17 cellular contexts compared by ENCODE assay signal in genomic region chr12:69481133-69481532, GRCh38. TPM values are rescaled to one million over a fixed set of nuclear protein-coding genes. Genes with fewer than 3 reads are reported as not detected.
A peak's percentile ranks its signal among the peaks of the same experiment; 100 is the strongest.
DNase-seq lines count a peak whose midpoint lies in the region; ATAC-seq, FAIRE-seq and TF ChIP-seq lines count a peak whose summit lies in the region.
"Had no signal": no experiment of that assay in that cellular context is flagged by ENCODE, and none has a peak within 500 bp of the region (broad histone marks: within the 10 kb centered on the region; RNA-seq: fewer than 3 reads in every experiment).

No MANE protein-coding gene starts in this region.

- POLR2A ChIA-PET in T-cell (lab: Charles Lee): interaction anchor here (0.7 to 0.9 kb wide), 2 partner anchors 10 to 105 kb away, joined by 3 to 7 read pairs; no protein-coding TSS in a partner anchor

- H3K36me3 Mint-ChIP-seq in endodermal cell (ENCODE audit: low read depth) (peaks cover 9% of the 10 kb centered on the region), T-cell (peaks cover 9% of the 10 kb centered on the region)

- H3K27me3 ChIP-seq in endodermal cell (ENCODE audit: control insufficient read depth, insufficient read depth, low read length, poor library complexity, severe bottlenecking) (no peaks in the 10 kb centered on the region), liver (ENCODE audit: control insufficient read depth in 4 of 4, insufficient read depth in 4 of 4, low read length in 3 of 4) (no peaks in the 10 kb centered on the region), small intestine (ENCODE audit: control insufficient read depth in 2 of 2, insufficient read depth in 2 of 2, low read length in 2 of 2) (no peaks in the 10 kb centered on the region)
- H3K27me3 ChIP-seq: BE2C had no signal

- H3K9ac ChIP-seq in endodermal cell (ENCODE audit: extremely low read depth, low read length, poor library complexity, severe bottlenecking) (no peak overlapping the region), liver (ENCODE audit: low read depth in 1 of 2, low read length in 2 of 2) (no peak overlapping the region)
- H3K9ac ChIP-seq: GM23248 had no signal

- H3K4me3 ChIP-seq in endodermal cell (ENCODE audit: low read length): no peak overlapping the region
- H3K4me3 ChIP-seq in liver (ENCODE audit: low read depth in 1 of 3, low read length in 3 of 3): no peak overlapping the region
- H3K4me3 ChIP-seq in small intestine (ENCODE audit: low read depth in 1 of 2, low read length in 2 of 2): no peak overlapping the region
- H3K4me3 ChIP-seq: GM23248, HAP-1 had no signal

- DNase-seq in endodermal cell (no peak), small intestine (peak; percentile 67), T-helper 1 cell (no peak), T-cell (no peak)
- DNase-seq: ACHN; BE2C; C1 segment of cervical spinal cord; Caco-2; CD4-positive, CD25-positive, alpha-beta regulatory T cell; GM23248 had no signal

- CTCF ChIA-PET in T-cell (lab: Charles Lee): interaction anchor here in 1 of 2 donors (0.9 kb wide), 1 partner anchor 13 kb away, joined by 3 read pairs; no protein-coding TSS in a partner anchor

- no peak overlapping the region for H3K27ac ChIP-seq in endodermal cell (ENCODE audit: low read depth, low read length)
- no peak overlapping the region for H3K27ac ChIP-seq in liver (ENCODE audit: low read depth in 1 of 2, low read length in 2 of 2)
- H3K27ac ChIP-seq in small intestine (ENCODE audit: low read depth in 1 of 2, low read length in 1 of 2): no peak overlapping the region
- H3K27ac ChIP-seq: GM23248 had no signal

- H3K9me3 ChIP-seq in endodermal cell (ENCODE audit: control insufficient read depth, low read length) (peaks cover 14% of the 10 kb centered on the region), liver (ENCODE audit: control insufficient read depth in 4 of 4, low read length in 3 of 4) (no peaks in the 10 kb centered on the region), small intestine (ENCODE audit: control insufficient read depth, low read depth) (no peaks in the 10 kb centered on the region)
- H3K9me3 ChIP-seq: BE2C, Caco-2, HAP-1 had no signal

- TF ChIP-seq CTCF in endodermal cell (conservative IDR thresholded peaks at IDR 0.05) (no peak), liver (IDR thresholded peaks at IDR 0.05; ENCODE audit: low read depth, low read length, missing input control) (no peak)

- no peak for ATAC-seq in T-cell (replicated peaks in 1 of 4)
- no peak for ATAC-seq in HG02678 (IDR thresholded peaks at IDR 0.05; ENCODE audit: unreplicated experiment)

- peaks cover under 1% of the 10 kb centered on the region for H3K9me3 Mint-ChIP-seq in endodermal cell
- H3K9me3 Mint-ChIP-seq in T-cell: no peaks in the 10 kb centered on the region
- H3K9me3 Mint-ChIP-seq: IgD-negative memory B cell had no signal

- no peaks in the 10 kb centered on the region for H3K27me3 Mint-ChIP-seq in endodermal cell (ENCODE audit: insufficient read depth)
- no peaks in the 10 kb centered on the region for H3K27me3 Mint-ChIP-seq in T-cell
- H3K27me3 Mint-ChIP-seq: CD4-positive, CD25-positive, alpha-beta regulatory T cell; IgD-negative memory B cell had no signal

- TF ChIP-seq RAD21 in liver (IDR thresholded peaks at IDR 0.05): no peak

- H3K4me3 Mint-ChIP-seq in endodermal cell: no peak overlapping the region
- H3K4me3 Mint-ChIP-seq in T-cell: no peak overlapping the region
- H3K4me3 Mint-ChIP-seq: CD4-positive, CD25-positive, alpha-beta regulatory T cell had no signal

- H3K27ac Mint-ChIP-seq in endodermal cell (peak overlapping the region; percentile 8), T-cell (no peak overlapping the region)
- H3K27ac Mint-ChIP-seq: CD4-positive, CD25-positive, alpha-beta regulatory T cell; IgD-negative memory B cell had no signal

- H3K4me1 ChIP-seq in endodermal cell (ENCODE audit: control insufficient read depth, insufficient read depth, low read length) (no peaks in the 10 kb centered on the region), liver (ENCODE audit: control insufficient read depth in 4 of 4, insufficient read depth in 4 of 4, low read length in 3 of 4) (peaks cover 2 to 17% (median 10%) of the 10 kb centered on the region in 4 donors), small intestine (ENCODE audit: control insufficient read depth in 2 of 2, insufficient read depth in 1 of 2, low read depth in 1 of 2, low read length in 1 of 2) (peaks cover 3 to 5% of the 10 kb centered on the region in 2 donors)
- H3K4me1 ChIP-seq: HAP-1 had no signal

- H3K36me3 ChIP-seq in endodermal cell (ENCODE audit: control insufficient read depth, insufficient read depth, low read length) (peaks cover 31% of the 10 kb centered on the region), liver (ENCODE audit: control insufficient read depth in 4 of 4, insufficient read depth in 3 of 4, low read depth in 1 of 4, low read length in 3 of 4) (no peaks in the 10 kb centered on the region), small intestine (ENCODE audit: control insufficient read depth in 2 of 2, insufficient read depth in 2 of 2, low read length in 2 of 2) (no peaks in the 10 kb centered on the region)
- H3K36me3 ChIP-seq: BE2C, HAP-1 had no signal

- H3K4me1 Mint-ChIP-seq in endodermal cell (peaks cover 22% of the 10 kb centered on the region), T-cell (peaks cover 56 to 63% (median 56%) of the 10 kb centered on the region in 3 donors)

- no peak for FAIRE-seq in small intestine (lab: Jason Lieb, UNC)
- FAIRE-seq: D721Med, GM12891, HTR-8/SVneo had no signal

TF ChIP-seq in liver, 16 proteins besides CTCF, POLR2A, EP300 and RAD21:
- peak in 1 of 2 donors; percentile 15 for TF ChIP-seq RXRA (IDR thresholded peaks at IDR 0.05)
- TF ChIP-seq JUND (IDR thresholded peaks at IDR 0.05): no peak
- peak; percentile 39 to 60 for TF ChIP-seq HNF4A (conservative IDR thresholded peaks at IDR 0.05)
TF ChIP-seq in liver: peak in this region for 2.

RNA-seq across cellular contexts. Expression of gene FRS2, which starts 10.9 kb away (rescaled TPM):
- total RNA-seq in endodermal cell: 10 to 100 TPM; 63.1 to 65.8 TPM
- 32.6 TPM for polyA plus RNA-seq in endodermal cell (2013, experiment 1 of 2)
- polyA plus RNA-seq in endodermal cell (2013, experiment 2 of 2): 37.5 TPM
- 10 to 100 TPM; 22.2 to 24.0 TPM for total RNA-seq in liver
- polyA plus RNA-seq in liver: 10 to 100 TPM in 1 of 2 donors, 1 to 10 TPM in 1; 7.0 to 21.6 TPM
- 10 to 100 TPM in 1 of 3 donors, 1 to 10 TPM in 2; 5.9 to 10.7 (median 7.8) TPM for polyA plus RNA-seq in small intestine
- total RNA-seq in T-cell: 10 to 100 TPM; 22.0 to 30.2 (median 26.2) TPM
